ENCODE assay signal across 9 cellular contexts in the genomic region with DNA sequence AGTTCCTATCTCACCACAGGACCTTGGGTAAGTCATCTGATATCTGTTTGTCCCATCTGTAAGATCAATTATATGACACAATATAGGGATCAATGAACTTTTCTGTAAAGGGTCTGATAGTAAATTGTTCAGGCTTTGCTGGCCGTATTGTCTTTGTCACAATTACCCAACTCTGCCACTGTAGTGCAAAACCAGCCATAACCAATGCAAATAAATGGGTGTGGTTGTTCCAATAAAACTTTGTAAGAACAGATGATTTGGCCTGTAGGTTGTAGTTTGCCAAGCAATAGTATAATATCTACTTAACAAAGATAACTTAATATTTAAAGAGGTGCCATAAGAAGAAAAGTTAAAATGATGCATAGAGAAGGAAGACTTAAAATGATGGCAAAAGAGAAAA.
"Had no signal": no experiment of that assay in that cellular context is flagged by ENCODE, and none has a peak within 500 bp of the region (broad histone marks: within the 10 kb centered on the region; RNA-seq: fewer than 3 reads in every experiment).

No MANE protein-coding gene starts in this region.

- DNase-seq: GM23248, GOT3, H7, HFFc6 had no signal

- H3K27me3 Mint-ChIP-seq: IgD-negative memory B cell had no signal

- H3K4me3 Mint-ChIP-seq: HFFc6, IgD-negative memory B cell had no signal

- H3K27ac Mint-ChIP-seq: HFFc6, IgD-negative memory B cell had no signal

- H3K9me3 ChIP-seq: HAP-1 had no signal

- H3K4me3 ChIP-seq: GM23248, HAP-1 had no signal

- ATAC-seq: HCT116, HepG2 had no signal

- H3K9me3 Mint-ChIP-seq: HFFc6, IgD-negative memory B cell had no signal

- H3K27ac ChIP-seq: GM23248, HL-60 had no signal
